1 cellular context compared by ENCODE assay signal in genomic region chr1:117225931-117226330, GRCh38.
TF ChIP-seq lines count a peak whose summit lies in the region.

No MANE protein-coding gene starts in this region.

TF ChIP-seq in WTC11, 78 proteins besides CTCF, POLR2A, EP300 and RAD21 (continued from another document):
- TF ChIP-seq E2F4 (CRISPR knock-in tag; IDR thresholded peaks at IDR 0.05; ENCODE audit: borderline replicate concordance, low read depth) (no peak), IRF2 (CRISPR knock-in tag; IDR thresholded peaks at IDR 0.05; ENCODE audit: borderline replicate concordance, low read depth) (no peak), NR3C1 (CRISPR knock-in tag; conservative IDR thresholded peaks at IDR 0.05; ENCODE audit: low read depth) (no peak), NR2C2 (CRISPR knock-in tag; IDR thresholded peaks at IDR 0.05) (no peak), ARID4B (CRISPR knock-in tag; IDR thresholded peaks at IDR 0.05; ENCODE audit: borderline replicate concordance) (no peak), ZNF219 (CRISPR knock-in tag; IDR thresholded peaks at IDR 0.05; ENCODE audit: borderline replicate concordance) (no peak)
